Comparison of ENCODE assay signal across 1 cellular context in the genomic region with DNA sequence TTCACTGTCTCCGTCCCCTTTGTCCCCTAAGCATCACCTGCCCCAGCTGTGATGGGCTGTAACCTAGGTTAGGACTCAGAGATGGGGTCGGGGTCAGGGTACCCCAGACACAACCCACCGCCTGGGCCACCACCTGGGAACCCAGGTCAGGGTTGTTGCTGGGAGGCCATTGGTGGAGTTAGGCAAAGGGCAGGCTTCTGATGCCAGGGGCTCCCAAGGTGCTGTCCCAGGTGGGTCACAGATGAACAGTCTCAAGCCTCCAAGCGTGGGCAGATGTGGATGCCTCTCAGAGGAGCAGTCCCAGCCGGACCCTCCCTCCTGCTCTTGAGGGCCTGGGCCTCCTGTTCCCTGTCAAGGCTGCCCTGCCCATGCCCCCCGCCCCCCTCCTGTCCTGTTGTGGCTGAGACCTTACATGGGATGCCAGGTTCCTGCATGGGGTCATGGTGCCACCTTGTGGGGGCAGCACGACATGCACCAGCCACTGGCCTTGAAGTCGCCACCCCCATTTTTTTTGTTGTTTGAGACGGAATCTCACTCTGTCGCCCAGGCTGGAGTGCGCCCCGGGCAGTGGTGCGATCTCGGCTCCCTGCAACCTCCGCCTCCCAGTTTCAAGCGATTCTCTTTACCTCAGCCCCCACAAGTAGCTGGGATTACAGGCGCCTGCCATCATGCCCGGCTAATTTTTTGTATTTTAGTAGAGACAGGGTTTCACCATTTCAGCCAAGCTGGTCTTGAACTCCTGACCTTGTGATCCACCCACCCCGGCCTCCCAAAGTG.
TF ChIP-seq lines count a peak whose summit lies in the region.

No MANE protein-coding gene starts in this region.

TF ChIP-seq in HepG2, 621 proteins besides CTCF, POLR2A, EP300 and RAD21 (continued from another document and continues in another):
- TF ChIP-seq, protein P1, sequence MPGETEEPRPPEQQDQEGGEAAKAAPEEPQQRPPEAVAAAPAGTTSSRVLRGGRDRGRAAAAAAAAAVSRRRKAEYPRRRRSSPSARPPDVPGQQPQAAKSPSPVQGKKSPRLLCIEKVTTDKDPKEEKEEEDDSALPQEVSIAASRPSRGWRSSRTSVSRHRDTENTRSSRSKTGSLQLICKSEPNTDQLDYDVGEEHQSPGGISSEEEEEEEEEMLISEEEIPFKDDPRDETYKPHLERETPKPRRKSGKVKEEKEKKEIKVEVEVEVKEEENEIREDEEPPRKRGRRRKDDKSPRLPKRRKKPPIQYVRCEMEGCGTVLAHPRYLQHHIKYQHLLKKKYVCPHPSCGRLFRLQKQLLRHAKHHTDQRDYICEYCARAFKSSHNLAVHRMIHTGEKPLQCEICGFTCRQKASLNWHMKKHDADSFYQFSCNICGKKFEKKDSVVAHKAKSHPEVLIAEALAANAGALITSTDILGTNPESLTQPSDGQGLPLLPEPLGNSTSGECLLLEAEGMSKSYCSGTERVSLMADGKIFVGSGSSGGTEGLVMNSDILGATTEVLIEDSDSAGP (CRISPR knock-in tag; IDR thresholded peaks at IDR 0.05; ENCODE audit: borderline replicate concordance) = peak; percentile 54; the same call in 1 of the 2 replicates
- TF ChIP-seq RBM22 (optimal IDR thresholded peaks at IDR 0.05; ENCODE audit: low read length) (peak; percentile 59), RFXAP (CRISPR knock-in tag; IDR thresholded peaks at IDR 0.05; ENCODE audit: borderline replicate concordance) (no peak), ZFX (CRISPR knock-in tag; IDR thresholded peaks at IDR 0.05; ENCODE audit: low read depth) (peak; percentile 27; the same call in 1 of the 2 replicates), ETV5 (CRISPR knock-in tag; IDR thresholded peaks at IDR 0.05; ENCODE audit: borderline replicate concordance) (no peak), KLF11 (CRISPR knock-in tag; IDR thresholded peaks at IDR 0.05) (no peak), HOXA3 (CRISPR knock-in tag; IDR thresholded peaks at IDR 0.05) (no peak; the same call in 1 of the 2 replicates), SOX6 (IDR thresholded peaks at IDR 0.05) (no peak), SOX6 (CRISPR knock-in tag; IDR thresholded peaks at IDR 0.05) (no peak), ZFP90 (CRISPR knock-in tag; IDR thresholded peaks at IDR 0.05; ENCODE audit: borderline replicate concordance) (no peak), GATA4 (IDR thresholded peaks at IDR 0.05; ENCODE audit: borderline replicate concordance, low read depth) (no peak), ZNF441 (CRISPR knock-in tag; IDR thresholded peaks at IDR 0.05; ENCODE audit: borderline replicate concordance) (0 out of 2 replicates have a peak, but pooled peaks have one; percentile 22), RFX3 (CRISPR knock-in tag; IDR thresholded peaks at IDR 0.05) (no peak), ELF1 (CRISPR knock-in tag; IDR thresholded peaks at IDR 0.05) (no peak)
- TF ChIP-seq, protein P2, sequence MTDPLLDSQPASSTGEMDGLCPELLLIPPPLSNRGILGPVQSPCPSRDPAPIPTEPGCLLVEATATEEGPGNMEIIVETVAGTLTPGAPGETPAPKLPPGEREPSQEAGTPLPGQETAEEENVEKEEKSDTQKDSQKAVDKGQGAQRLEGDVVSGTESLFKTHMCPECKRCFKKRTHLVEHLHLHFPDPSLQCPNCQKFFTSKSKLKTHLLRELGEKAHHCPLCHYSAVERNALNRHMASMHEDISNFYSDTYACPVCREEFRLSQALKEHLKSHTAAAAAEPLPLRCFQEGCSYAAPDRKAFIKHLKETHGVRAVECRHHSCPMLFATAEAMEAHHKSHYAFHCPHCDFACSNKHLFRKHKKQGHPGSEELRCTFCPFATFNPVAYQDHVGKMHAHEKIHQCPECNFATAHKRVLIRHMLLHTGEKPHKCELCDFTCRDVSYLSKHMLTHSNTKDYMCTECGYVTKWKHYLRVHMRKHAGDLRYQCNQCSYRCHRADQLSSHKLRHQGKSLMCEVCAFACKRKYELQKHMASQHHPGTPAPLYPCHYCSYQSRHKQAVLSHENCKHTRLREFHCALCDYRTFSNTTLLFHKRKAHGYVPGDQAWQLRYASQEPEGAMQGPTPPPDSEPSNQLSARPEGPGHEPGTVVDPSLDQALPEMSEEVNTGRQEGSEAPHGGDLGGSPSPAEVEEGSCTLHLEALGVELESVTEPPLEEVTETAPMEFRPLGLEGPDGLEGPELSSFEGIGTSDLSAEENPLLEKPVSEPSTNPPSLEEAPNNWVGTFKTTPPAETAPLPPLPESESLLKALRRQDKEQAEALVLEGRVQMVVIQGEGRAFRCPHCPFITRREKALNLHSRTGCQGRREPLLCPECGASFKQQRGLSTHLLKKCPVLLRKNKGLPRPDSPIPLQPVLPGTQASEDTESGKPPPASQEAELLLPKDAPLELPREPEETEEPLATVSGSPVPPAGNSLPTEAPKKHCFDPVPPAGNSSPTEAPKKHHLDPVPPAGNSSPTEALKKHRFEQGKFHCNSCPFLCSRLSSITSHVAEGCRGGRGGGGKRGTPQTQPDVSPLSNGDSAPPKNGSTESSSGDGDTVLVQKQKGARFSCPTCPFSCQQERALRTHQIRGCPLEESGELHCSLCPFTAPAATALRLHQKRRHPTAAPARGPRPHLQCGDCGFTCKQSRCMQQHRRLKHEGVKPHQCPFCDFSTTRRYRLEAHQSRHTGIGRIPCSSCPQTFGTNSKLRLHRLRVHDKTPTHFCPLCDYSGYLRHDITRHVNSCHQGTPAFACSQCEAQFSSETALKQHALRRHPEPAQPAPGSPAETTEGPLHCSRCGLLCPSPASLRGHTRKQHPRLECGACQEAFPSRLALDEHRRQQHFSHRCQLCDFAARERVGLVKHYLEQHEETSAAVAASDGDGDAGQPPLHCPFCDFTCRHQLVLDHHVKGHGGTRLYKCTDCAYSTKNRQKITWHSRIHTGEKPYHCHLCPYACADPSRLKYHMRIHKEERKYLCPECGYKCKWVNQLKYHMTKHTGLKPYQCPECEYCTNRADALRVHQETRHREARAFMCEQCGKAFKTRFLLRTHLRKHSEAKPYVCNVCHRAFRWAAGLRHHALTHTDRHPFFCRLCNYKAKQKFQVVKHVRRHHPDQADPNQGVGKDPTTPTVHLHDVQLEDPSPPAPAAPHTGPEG (CRISPR knock-in tag; IDR thresholded peaks at IDR 0.05) = no peak
- TF ChIP-seq, protein P3, sequence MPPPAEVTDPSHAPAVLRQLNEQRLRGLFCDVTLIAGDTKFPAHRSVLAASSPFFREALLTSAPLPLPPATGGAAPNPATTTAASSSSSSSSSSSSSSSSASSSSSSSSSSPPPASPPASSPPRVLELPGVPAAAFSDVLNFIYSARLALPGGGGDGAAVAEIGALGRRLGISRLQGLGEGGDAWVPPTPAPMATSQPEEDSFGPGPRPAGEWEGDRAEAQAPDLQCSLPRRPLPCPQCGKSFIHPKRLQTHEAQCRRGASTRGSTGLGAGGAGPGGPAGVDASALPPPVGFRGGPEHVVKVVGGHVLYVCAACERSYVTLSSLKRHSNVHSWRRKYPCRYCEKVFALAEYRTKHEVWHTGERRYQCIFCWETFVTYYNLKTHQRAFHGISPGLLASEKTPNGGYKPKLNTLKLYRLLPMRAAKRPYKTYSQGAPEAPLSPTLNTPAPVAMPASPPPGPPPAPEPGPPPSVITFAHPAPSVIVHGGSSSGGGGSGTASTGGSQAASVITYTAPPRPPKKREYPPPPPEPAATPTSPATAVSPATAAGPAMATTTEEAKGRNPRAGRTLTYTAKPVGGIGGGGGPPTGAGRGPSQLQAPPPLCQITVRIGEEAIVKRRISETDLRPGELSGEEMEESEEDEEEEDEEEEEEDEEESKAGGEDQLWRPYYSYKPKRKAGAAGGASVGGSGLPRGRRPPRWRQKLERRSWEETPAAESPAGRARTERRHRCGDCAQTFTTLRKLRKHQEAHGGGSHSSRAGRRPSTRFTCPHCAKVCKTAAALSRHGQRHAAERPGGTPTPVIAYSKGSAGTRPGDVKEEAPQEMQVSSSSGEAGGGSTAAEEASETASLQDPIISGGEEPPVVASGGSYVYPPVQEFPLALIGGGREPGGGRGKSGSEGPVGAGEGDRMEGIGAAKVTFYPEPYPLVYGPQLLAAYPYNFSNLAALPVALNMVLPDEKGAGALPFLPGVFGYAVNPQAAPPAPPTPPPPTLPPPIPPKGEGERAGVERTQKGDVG (CRISPR knock-in tag; IDR thresholded peaks at IDR 0.05; ENCODE audit: borderline replicate concordance) = peak; percentile 26; the same call in 1 of the 2 replicates
- TF ChIP-seq, protein P4, sequence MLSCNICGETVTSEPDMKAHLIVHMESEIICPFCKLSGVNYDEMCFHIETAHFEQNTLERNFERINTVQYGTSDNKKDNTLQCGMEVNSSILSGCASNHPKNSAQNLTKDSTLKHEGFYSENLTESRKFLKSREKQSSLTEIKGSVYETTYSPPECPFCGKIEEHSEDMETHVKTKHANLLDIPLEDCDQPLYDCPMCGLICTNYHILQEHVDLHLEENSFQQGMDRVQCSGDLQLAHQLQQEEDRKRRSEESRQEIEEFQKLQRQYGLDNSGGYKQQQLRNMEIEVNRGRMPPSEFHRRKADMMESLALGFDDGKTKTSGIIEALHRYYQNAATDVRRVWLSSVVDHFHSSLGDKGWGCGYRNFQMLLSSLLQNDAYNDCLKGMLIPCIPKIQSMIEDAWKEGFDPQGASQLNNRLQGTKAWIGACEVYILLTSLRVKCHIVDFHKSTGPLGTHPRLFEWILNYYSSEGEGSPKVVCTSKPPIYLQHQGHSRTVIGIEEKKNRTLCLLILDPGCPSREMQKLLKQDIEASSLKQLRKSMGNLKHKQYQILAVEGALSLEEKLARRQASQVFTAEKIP (CRISPR knock-in tag; IDR thresholded peaks at IDR 0.05; ENCODE audit: borderline replicate concordance) = no peak
- TF ChIP-seq, protein P5, sequence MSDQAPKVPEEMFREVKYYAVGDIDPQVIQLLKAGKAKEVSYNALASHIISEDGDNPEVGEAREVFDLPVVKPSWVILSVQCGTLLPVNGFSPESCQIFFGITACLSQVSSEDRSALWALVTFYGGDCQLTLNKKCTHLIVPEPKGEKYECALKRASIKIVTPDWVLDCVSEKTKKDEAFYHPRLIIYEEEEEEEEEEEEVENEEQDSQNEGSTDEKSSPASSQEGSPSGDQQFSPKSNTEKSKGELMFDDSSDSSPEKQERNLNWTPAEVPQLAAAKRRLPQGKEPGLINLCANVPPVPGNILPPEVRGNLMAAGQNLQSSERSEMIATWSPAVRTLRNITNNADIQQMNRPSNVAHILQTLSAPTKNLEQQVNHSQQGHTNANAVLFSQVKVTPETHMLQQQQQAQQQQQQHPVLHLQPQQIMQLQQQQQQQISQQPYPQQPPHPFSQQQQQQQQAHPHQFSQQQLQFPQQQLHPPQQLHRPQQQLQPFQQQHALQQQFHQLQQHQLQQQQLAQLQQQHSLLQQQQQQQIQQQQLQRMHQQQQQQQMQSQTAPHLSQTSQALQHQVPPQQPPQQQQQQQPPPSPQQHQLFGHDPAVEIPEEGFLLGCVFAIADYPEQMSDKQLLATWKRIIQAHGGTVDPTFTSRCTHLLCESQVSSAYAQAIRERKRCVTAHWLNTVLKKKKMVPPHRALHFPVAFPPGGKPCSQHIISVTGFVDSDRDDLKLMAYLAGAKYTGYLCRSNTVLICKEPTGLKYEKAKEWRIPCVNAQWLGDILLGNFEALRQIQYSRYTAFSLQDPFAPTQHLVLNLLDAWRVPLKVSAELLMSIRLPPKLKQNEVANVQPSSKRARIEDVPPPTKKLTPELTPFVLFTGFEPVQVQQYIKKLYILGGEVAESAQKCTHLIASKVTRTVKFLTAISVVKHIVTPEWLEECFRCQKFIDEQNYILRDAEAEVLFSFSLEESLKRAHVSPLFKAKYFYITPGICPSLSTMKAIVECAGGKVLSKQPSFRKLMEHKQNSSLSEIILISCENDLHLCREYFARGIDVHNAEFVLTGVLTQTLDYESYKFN (CRISPR knock-in tag; conservative IDR thresholded peaks at IDR 0.05) = no peak
- TF ChIP-seq, protein P6, sequence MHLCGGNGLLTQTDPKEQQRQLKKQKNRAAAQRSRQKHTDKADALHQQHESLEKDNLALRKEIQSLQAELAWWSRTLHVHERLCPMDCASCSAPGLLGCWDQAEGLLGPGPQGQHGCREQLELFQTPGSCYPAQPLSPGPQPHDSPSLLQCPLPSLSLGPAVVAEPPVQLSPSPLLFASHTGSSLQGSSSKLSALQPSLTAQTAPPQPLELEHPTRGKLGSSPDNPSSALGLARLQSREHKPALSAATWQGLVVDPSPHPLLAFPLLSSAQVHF (CRISPR knock-in tag; IDR thresholded peaks at IDR 0.05) = no peak
- TF ChIP-seq, protein P7, sequence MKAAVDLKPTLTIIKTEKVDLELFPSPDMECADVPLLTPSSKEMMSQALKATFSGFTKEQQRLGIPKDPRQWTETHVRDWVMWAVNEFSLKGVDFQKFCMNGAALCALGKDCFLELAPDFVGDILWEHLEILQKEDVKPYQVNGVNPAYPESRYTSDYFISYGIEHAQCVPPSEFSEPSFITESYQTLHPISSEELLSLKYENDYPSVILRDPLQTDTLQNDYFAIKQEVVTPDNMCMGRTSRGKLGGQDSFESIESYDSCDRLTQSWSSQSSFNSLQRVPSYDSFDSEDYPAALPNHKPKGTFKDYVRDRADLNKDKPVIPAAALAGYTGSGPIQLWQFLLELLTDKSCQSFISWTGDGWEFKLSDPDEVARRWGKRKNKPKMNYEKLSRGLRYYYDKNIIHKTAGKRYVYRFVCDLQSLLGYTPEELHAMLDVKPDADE (CRISPR knock-in tag; IDR thresholded peaks at IDR 0.05) = no peak
- TF ChIP-seq, protein P8, sequence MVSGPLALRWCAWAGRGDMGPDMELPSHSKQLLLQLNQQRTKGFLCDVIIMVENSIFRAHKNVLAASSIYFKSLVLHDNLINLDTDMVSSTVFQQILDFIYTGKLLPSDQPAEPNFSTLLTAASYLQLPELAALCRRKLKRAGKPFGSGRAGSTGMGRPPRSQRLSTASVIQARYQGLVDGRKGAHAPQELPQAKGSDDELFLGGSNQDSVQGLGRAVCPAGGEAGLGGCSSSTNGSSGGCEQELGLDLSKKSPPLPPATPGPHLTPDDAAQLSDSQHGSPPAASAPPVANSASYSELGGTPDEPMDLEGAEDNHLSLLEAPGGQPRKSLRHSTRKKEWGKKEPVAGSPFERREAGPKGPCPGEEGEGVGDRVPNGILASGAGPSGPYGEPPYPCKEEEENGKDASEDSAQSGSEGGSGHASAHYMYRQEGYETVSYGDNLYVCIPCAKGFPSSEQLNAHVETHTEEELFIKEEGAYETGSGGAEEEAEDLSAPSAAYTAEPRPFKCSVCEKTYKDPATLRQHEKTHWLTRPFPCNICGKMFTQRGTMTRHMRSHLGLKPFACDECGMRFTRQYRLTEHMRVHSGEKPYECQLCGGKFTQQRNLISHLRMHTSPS (CRISPR knock-in tag; IDR thresholded peaks at IDR 0.05; ENCODE audit: low read depth) = no peak
- TF ChIP-seq, protein P9, sequence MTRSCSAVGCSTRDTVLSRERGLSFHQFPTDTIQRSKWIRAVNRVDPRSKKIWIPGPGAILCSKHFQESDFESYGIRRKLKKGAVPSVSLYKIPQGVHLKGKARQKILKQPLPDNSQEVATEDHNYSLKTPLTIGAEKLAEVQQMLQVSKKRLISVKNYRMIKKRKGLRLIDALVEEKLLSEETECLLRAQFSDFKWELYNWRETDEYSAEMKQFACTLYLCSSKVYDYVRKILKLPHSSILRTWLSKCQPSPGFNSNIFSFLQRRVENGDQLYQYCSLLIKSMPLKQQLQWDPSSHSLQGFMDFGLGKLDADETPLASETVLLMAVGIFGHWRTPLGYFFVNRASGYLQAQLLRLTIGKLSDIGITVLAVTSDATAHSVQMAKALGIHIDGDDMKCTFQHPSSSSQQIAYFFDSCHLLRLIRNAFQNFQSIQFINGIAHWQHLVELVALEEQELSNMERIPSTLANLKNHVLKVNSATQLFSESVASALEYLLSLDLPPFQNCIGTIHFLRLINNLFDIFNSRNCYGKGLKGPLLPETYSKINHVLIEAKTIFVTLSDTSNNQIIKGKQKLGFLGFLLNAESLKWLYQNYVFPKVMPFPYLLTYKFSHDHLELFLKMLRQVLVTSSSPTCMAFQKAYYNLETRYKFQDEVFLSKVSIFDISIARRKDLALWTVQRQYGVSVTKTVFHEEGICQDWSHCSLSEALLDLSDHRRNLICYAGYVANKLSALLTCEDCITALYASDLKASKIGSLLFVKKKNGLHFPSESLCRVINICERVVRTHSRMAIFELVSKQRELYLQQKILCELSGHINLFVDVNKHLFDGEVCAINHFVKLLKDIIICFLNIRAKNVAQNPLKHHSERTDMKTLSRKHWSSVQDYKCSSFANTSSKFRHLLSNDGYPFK (CRISPR knock-in tag; IDR thresholded peaks at IDR 0.05; ENCODE audit: borderline replicate concordance) = no peak
